ENCODE assay signal across 15 cellular contexts in genomic region chr10:79350407-79351154, GRCh38. TPM values are rescaled to one million over a fixed set of nuclear protein-coding genes. Genes with fewer than 3 reads are reported as not detected.
DNase-seq lines count a peak whose midpoint lies in the region; ATAC-seq, FAIRE-seq and TF ChIP-seq lines count a peak whose summit lies in the region.
"Had no signal": no experiment of that assay in that cellular context is flagged by ENCODE, and none has a peak within 500 bp of the region (broad histone marks: within the 10 kb centered on the region; RNA-seq: fewer than 3 reads in every experiment).

No MANE protein-coding gene starts in this region.

- no peak for DNase-seq in activated T-cell treated with anti-CD3 and anti-CD28 coated beads, Interleukin-2, amount 50 U/mL, for 72 hours
- DNase-seq in activated T-cell treated with anti-CD3 and anti-CD28 coated beads, Interleukin-2, amount 50 U/mL, for 1 hour: no peak
- DNase-seq in H7 (peak; percentile 25), GM12878 (ENCODE audit: low read depth, low spot score) (no peak), amygdala (lab: John Stamatoyannopoulos, UW) (no peak), middle frontal gyrus (ENCODE audit: extremely low spot score, low spot score) (no peak)
- DNase-seq: CD8-positive, alpha-beta T cell; hippocampal formation; KG1; NCI-H1105; NCI-H2171; NCI-H82; small intestine had no signal

- no peak for TF ChIP-seq EP300 in GM12878 (IDR thresholded peaks at IDR 0.05; ENCODE audit: borderline replicate concordance in 1 of 2, control insufficient read depth in 1 of 2, low read depth in 2 of 2, low read length in 2 of 2)

- H3K4me1 Mint-ChIP-seq in activated T-cell treated with anti-CD3 and anti-CD28 coated beads, Interleukin-2, amount 50 U/mL, for 72 hours (ENCODE audit: low read depth): peaks cover 60% of the 10 kb centered on the region

- H3K27ac ChIP-seq in GM12878 (ENCODE audit: control insufficient read depth, insufficient read depth): no peak overlapping the region
- H3K27ac ChIP-seq in neutrophil: peak overlapping the region; percentile 100

- peaks cover 49% of the 10 kb centered on the region for H3K79me2 ChIP-seq in GM12878 (ENCODE audit: control insufficient read depth, insufficient read depth, low read length)

- no peak for ATAC-seq in activated T-cell treated with anti-CD3 and anti-CD28 coated beads, Interleukin-2, amount 50 U/mL, for 72 hours (replicated peaks in 1 of 2)
- no peak for ATAC-seq in GM12878
- ATAC-seq in HG03139 (IDR thresholded peaks at IDR 0.05; ENCODE audit: unreplicated experiment): no peak
- ATAC-seq: CD8-positive, alpha-beta T cell had no signal

- H3K36me3 ChIP-seq in H7 (replicated peaks; ENCODE audit: control insufficient read depth, insufficient read depth, low read length) (peaks cover 46% of the 10 kb centered on the region), GM12878 (ENCODE audit: control insufficient read depth in 2 of 2, insufficient read depth in 2 of 2, low read length in 1 of 2) (peaks cover 41 to 46% of the 10 kb centered on the region in 2 experiments), neutrophil (peaks cover 71% of the 10 kb centered on the region)

- no TSS peak for BruUV-seq in GM12878 (replicated peaks; lab: Mats Ljungman, UMichigan)

- peak overlapping the region; percentile 95 for H3K4me2 ChIP-seq in GM12878 (ENCODE audit: control insufficient read depth, insufficient read depth)

- in situ Hi-C loops in GM12878 (cut with MboI): no loop called here

- H3K27me3 ChIP-seq in H7 (ENCODE audit: control insufficient read depth, insufficient read depth, low read length) (no peaks in the 10 kb centered on the region), GM12878 (replicated peaks in 1 of 2; ENCODE audit: control insufficient read depth in 2 of 2, insufficient read depth in 2 of 2, low read length in 1 of 2) (no peaks in the 10 kb centered on the region), neutrophil (no peaks in the 10 kb centered on the region)

- SMC1A ChIA-PET in GM12878 (lab: Charles Lee; ENCODE audit: uncharacterized antibody, unreplicated experiment): interaction anchor here (0.6 to 1.0 kb wide), 2 partner anchors 10 to 15 kb away, joined by 3 read pairs; no protein-coding TSS in a partner anchor

- POLR2A ChIA-PET in GM12878 (lab: Charles Lee): no interaction called here

- 0 out of 2 replicates have a peak overlapping the region, but pooled peaks have one; percentile 5 for H3K9ac ChIP-seq in GM12878 (ENCODE audit: control insufficient read depth, insufficient read depth, low read length)

- TF ChIP-seq CTCF in GM12878 (IDR thresholded peaks at IDR 0.05 in 2 of 3, conservative IDR thresholded peaks at IDR 0.05 in 1 of 3; ENCODE audit: control insufficient read depth in 2 of 3, extremely low read depth in 1 of 3, insufficient read depth in 1 of 3, low read depth in 3 of 3, low read length in 3 of 3) (no peak), neutrophil (IDR thresholded peaks at IDR 0.05) (no peak)

- intact Hi-C loops in GM12878 (cut with micrococcal nuclease; ENCODE audit: unreplicated experiment): no loop called here

- RAD21 ChIA-PET in GM12878 (lab: Charles Lee; ENCODE audit: unreplicated experiment): no interaction called here

- H3K4me1 ChIP-seq in GM12878 (ENCODE audit: control insufficient read depth, insufficient read depth, low read length): peaks cover 25% of the 10 kb centered on the region
- peaks cover 76 to 94% of the 10 kb centered on the region in 2 experiments for H3K4me1 ChIP-seq in neutrophil (ENCODE audit: control insufficient read depth in 1 of 2, insufficient read depth in 1 of 2, low read depth in 1 of 2, low read length in 1 of 2)

- CTCF ChIA-PET in GM12878 (lab: Yijun Ruan, JAX): interaction anchor here (1.2 kb wide), 1 partner anchor 24 kb away, joined by 4 read pairs; no protein-coding TSS in a partner anchor

- H3K36me3 Mint-ChIP-seq in activated T-cell treated with anti-CD3 and anti-CD28 coated beads, Interleukin-2, amount 50 U/mL, for 72 hours (ENCODE audit: insufficient read depth in 2 of 2): peaks cover 29 to 43% of the 10 kb centered on the region in 2 donors

- no peaks in the 10 kb centered on the region for H3K27me3 Mint-ChIP-seq in activated T-cell treated with anti-CD3 and anti-CD28 coated beads, Interleukin-2, amount 50 U/mL, for 72 hours (ENCODE audit: low read depth)

- no peaks in the 10 kb centered on the region for H3K9me3 Mint-ChIP-seq in activated T-cell treated with anti-CD3 and anti-CD28 coated beads, Interleukin-2, amount 50 U/mL, for 72 hours
- H3K9me3 Mint-ChIP-seq: CD8-positive, alpha-beta T cell had no signal

- FAIRE-seq in GM12878 (lab: Jason Lieb, UNC): no peak
- FAIRE-seq: small intestine had no signal

- WGBS in GM12878 (ENCODE audit: insufficient coverage, insufficient replicate concordance, low lambda C conversion rate, missing lambda C conversion rate): 91% methylated on average over 21 of the region's 21 CpGs

- H3K9me3 ChIP-seq in GM12878 (replicated peaks; ENCODE audit: control insufficient read depth, insufficient read depth, low read length) (no peaks in the 10 kb centered on the region), neutrophil (no peaks in the 10 kb centered on the region)

- peak overlapping the region; percentile 98 for H3K27ac Mint-ChIP-seq in activated T-cell treated with anti-CD3 and anti-CD28 coated beads, Interleukin-2, amount 50 U/mL, for 72 hours
- H3K27ac Mint-ChIP-seq: CD8-positive, alpha-beta T cell had no signal

- H3K4me3 Mint-ChIP-seq in activated T-cell treated with anti-CD3 and anti-CD28 coated beads, Interleukin-2, amount 50 U/mL, for 72 hours: peak overlapping the region in 1 of 2 donors; percentile 44
- H3K4me3 Mint-ChIP-seq: CD8-positive, alpha-beta T cell had no signal

- no peaks in the 10 kb centered on the region; the same call in 1 of the 2 replicates for H4K20me1 ChIP-seq in GM12878 (ENCODE audit: control insufficient read depth, insufficient read depth)

- H3K4me3 ChIP-seq in H7 (ENCODE audit: insufficient read depth, low read depth, low read length) (no peak overlapping the region), GM12878 (no peak overlapping the region), neutrophil (ENCODE audit: low read depth in 1 of 2, low read length in 1 of 2) (no peak overlapping the region)

- H2AFZ ChIP-seq in GM12878 (ENCODE audit: control insufficient read depth, low read depth, low read length): no peak overlapping the region

- no peak for TF ChIP-seq RAD21 in GM12878 (IDR thresholded peaks at IDR 0.05; ENCODE audit: insufficient read depth, low read depth, low read length)

- TF ChIP-seq POLR2A in GM12878 (IDR thresholded peaks at IDR 0.05; ENCODE audit: low read depth, low read length): no peak

TF ChIP-seq in GM12878, 131 proteins besides CTCF, POLR2A, EP300 and RAD21:
- no peak for TF ChIP-seq CREB1 (IDR thresholded peaks at IDR 0.05; ENCODE audit: low read depth)
- TF ChIP-seq POLR2AphosphoS5 (IDR thresholded peaks at IDR 0.05; ENCODE audit: low read length): peak; percentile 44; the same call in 1 of the 2 replicates
- no peak; the same call in 1 of the 2 replicates for TF ChIP-seq NR2F1 (conservative IDR thresholded peaks at IDR 0.05)
- TF ChIP-seq ZBTB33 (IDR thresholded peaks at IDR 0.05): no peak
- TF ChIP-seq SMAD1 (IDR thresholded peaks at IDR 0.05; ENCODE audit: low read depth, partially characterized antibody): no peak

RNA-seq across cellular contexts. Expression of gene PPIF, which starts 3.3 kb away (rescaled TPM):
- 100 to 1,000 TPM; 102 to 104 TPM for total RNA-seq in activated T-cell treated with anti-CD3 and anti-CD28 coated beads, Interleukin-2, amount 50 U/mL, for 72 hours
- total RNA-seq in H7 (2014; rRNA removed; shearing (Covaris generic)): 78.6 and 87.5 TPM in 2 replicates
- 73.4 and 105 TPM in 2 replicates for total RNA-seq in GM12878 (2013; cell fraction: nucleolus; rRNA removed)
- total RNA-seq in GM12878 (2014; rRNA removed) (52.1 and 52.4 TPM in 2 replicates), GM12878 (2014; rRNA removed; fragmentation: Illumina TruSeq; extraction: Trizol) (69.0 and 78.3 TPM in 2 replicates), GM12878 (2021) (162 and 180 TPM in 2 replicates)
- 78.0 TPM for polyA plus RNA-seq in GM12878 (2011; ENCODE audit: low read depth)
- polyA plus RNA-seq in GM12878 (2011; rRNA removed) (111 and 145 TPM in 2 replicates), GM12878 (2014; fragmentation: Illumina TruSeq; extraction: Trizol) (106 and 164 TPM in 2 replicates), GM12878 (2014; fragmentation: Nextera tagmentation; extraction: Ambion mirVana) (10 to 100 TPM; 28.8 to 71.9 TPM), GM12878 (2014; rRNA removed) (127 and 129 TPM in 2 replicates), GM12878 (2016; fragmentation: Nextera tagmentation; extraction: Ambion mirVana) (100 to 1,000 TPM; 129 to 140 TPM)
- 220 and 257 TPM in 2 replicates for polyA plus RNA-seq in GM12878 (2011; cell fraction: cytosol; rRNA removed)
- 250 and 304 TPM in 2 replicates for polyA plus RNA-seq in GM12878 (2011; cell fraction: nucleus; rRNA removed)
- polyA plus RNA-seq in GM12878 (2012): 81.9 and 104 TPM in 2 replicates
- polyA minus RNA-seq in GM12878 (2011; rRNA and poly(A)+ RNA removed): 132 and 134 TPM in 2 replicates
- polyA minus RNA-seq in GM12878 (2011; cell fraction: cytosol; rRNA and poly(A)+ RNA removed): 44.8 and 52.4 TPM in 2 replicates
- polyA minus RNA-seq in GM12878 (2011; cell fraction: nucleus; rRNA and poly(A)+ RNA removed): 114 and 180 TPM in 2 replicates
